ENCODE assay signal across 35 cellular contexts in the genomic region with DNA sequence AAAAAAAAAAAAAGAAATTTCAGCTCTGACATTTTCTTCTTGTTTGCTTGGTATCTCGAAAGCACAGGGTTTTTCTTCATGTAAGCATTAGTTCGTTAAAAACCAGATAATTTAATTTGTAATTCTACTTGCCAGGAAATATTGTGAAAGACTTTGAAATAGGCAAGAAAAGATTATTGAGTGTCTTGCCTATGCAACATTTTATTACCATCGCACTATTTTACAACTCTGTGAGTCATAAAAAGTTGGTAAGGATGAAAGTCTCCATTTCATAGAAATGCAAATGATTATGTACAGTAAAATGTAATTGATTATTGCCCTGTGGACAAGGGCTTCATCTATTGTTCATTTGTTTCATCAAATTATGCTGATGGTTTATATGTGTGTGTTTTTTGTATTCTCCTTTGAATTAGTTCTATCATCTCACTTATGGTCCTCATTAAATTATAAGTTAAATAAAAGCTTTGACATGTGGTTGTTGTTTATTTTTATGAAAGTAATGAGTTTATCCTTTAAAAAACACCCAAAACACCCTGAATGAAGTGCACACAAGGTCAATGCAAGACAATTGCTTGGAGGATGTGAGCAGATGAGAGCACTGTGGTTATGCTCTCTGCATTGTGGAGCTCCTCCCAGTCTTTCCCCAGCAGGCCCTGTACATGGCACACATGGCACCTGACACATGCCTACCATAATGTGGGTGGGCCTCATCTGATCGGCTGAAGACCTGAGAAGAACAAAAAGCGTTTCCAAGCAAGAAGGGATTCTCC.
"Had no signal": no experiment of that assay in that cellular context is flagged by ENCODE, and none has a peak within 500 bp of the region (broad histone marks: within the 10 kb centered on the region; RNA-seq: fewer than 3 reads in every experiment).

No MANE protein-coding gene starts in this region.

- H3K4me3 Mint-ChIP-seq: activated CD4-positive, alpha-beta memory T cell treated with anti-CD3 and anti-CD28 coated beads for 36 hours; activated naive CD4-positive, alpha-beta T cell treated with anti-CD3 and anti-CD28 coated beads for 36 hours; activated naive CD8-positive, alpha-beta T cell treated with anti-CD3 and anti-CD28 coated beads for 36 hours; activated T-helper 1 cell treated with anti-CD3 and anti-CD28 coated beads, Interleukin-12 subunit alpha, Interleukin-12 subunit beta, Interleukin-2, Interleukin-4 antibody, amounts not matched to agents 30 ng/mL and 10 ng/mL and 1 ng/mL, durations not matched to agents 14 hours and 24 hours and 36 hours; brain; effector memory CD8-positive, alpha-beta T cell; nephron; stimulated activated naive B cell treated with anti-CD40 and anti-IgM and Interleukin-4, amounts not matched to agents 10 μg/mL and 1 μg/mL and 100 μg/mL, for 72 hours; T-helper 17 cell had no signal

- H3K9me3 ChIP-seq: adrenal gland, gastrocnemius medialis, neutrophil, ovary, thyroid gland had no signal

- H3K27me3 Mint-ChIP-seq: stimulated activated naive B cell treated with anti-CD40 and anti-IgM and Interleukin-4, amounts not matched to agents 10 μg/mL and 1 μg/mL and 100 μg/mL, for 72 hours; T-helper 17 cell had no signal

- H3K4me2 ChIP-seq: smooth muscle cell had no signal

- H3K36me3 Mint-ChIP-seq: activated naive CD8-positive, alpha-beta T cell treated with anti-CD3 and anti-CD28 coated beads for 36 hours; brain; stimulated activated naive B cell treated with anti-CD40 and anti-IgM and Interleukin-4, amounts not matched to agents 10 μg/mL and 1 μg/mL and 100 μg/mL, for 72 hours had no signal

- H3K4me1 ChIP-seq: adrenal gland, gastrocnemius medialis, psoas muscle, sigmoid colon, stomach, thyroid gland, upper lobe of left lung had no signal

- H3K27ac Mint-ChIP-seq: activated CD4-positive, alpha-beta memory T cell treated with anti-CD3 and anti-CD28 coated beads for 36 hours; activated naive CD4-positive, alpha-beta T cell treated with anti-CD3 and anti-CD28 coated beads for 36 hours; activated naive CD8-positive, alpha-beta T cell treated with anti-CD3 and anti-CD28 coated beads for 36 hours; activated T-helper 1 cell treated with anti-CD3 and anti-CD28 coated beads, Interleukin-12 subunit alpha, Interleukin-12 subunit beta, Interleukin-2, Interleukin-4 antibody, amounts not matched to agents 30 ng/mL and 10 ng/mL and 1 ng/mL, durations not matched to agents 14 hours and 24 hours and 36 hours; brain; effector memory CD8-positive, alpha-beta T cell; stimulated activated naive B cell treated with anti-CD40 and anti-IgM and Interleukin-4, amounts not matched to agents 10 μg/mL and 1 μg/mL and 100 μg/mL, for 72 hours; T-helper 17 cell had no signal

- H3K4me1 Mint-ChIP-seq: activated naive CD8-positive, alpha-beta T cell treated with anti-CD3 and anti-CD28 coated beads for 36 hours; brain; nephron; stimulated activated naive B cell treated with anti-CD40 and anti-IgM and Interleukin-4, amounts not matched to agents 10 μg/mL and 1 μg/mL and 100 μg/mL, for 72 hours; T-helper 17 cell had no signal

- H3K27ac ChIP-seq: adrenal gland, cardiac muscle cell, gastrocnemius medialis, neutrophil, ovary, psoas muscle, sigmoid colon, stomach, thyroid gland, upper lobe of left lung, WERI-Rb-1 had no signal

- DNase-seq: activated CD4-positive, alpha-beta memory T cell treated with anti-CD3 and anti-CD28 coated beads for 36 hours; activated CD4-positive, alpha-beta T cell treated with anti-CD3 and anti-CD28 coated beads for 48 hours; activated CD8-positive, alpha-beta memory T cell treated with anti-CD3 and anti-CD28 coated beads, Interleukin-2, amount 50 U/mL, for 4 hours; activated effector memory CD4-positive, alpha-beta T cell treated with anti-CD3 and anti-CD28 coated beads, Interleukin-2, amount 50 U/mL, for 16 hours; activated naive CD4-positive, alpha-beta T cell treated with anti-CD3 and anti-CD28 coated beads for 36 hours; activated naive CD8-positive, alpha-beta T cell treated with anti-CD3 and anti-CD28 coated beads for 36 hours; activated T-cell treated with anti-CD3 and anti-CD28 coated beads, Interleukin-2, amount 50 U/mL, for 1 hour; adrenal gland; aorta; cortex of kidney; effector memory CD8-positive, alpha-beta T cell; gastrocnemius medialis; glutamatergic neuron; left cardiac atrium; left ventricle myocardium superior; ovary; psoas muscle; sigmoid colon; stimulated activated CD4-positive, alpha-beta T cell treated with anti-CD3 and anti-CD28 coated beads, Interleukin-2, amount 100 ng/mL, for 24 hours; stimulated activated naive B cell treated with anti-CD40 and anti-IgM and Interleukin-4, amounts not matched to agents 10 μg/mL and 1 μg/mL and 100 μg/mL, for 72 hours; stomach; T-helper 17 cell; T1000; thyroid gland; upper lobe of left lung; WERI-Rb-1 had no signal

- ATAC-seq: activated CD4-positive, CD25-positive, alpha-beta regulatory T cell treated with anti-CD3 and anti-CD28 coated beads, Interleukin-2, amount 50 U/mL, for 24 hours; effector memory CD8-positive, alpha-beta T cell; gastrocnemius medialis; left cardiac atrium; psoas muscle; stimulated activated naive B cell treated with anti-CD40 and anti-IgM and Interleukin-4, amounts not matched to agents 10 μg/mL and 1 μg/mL and 100 μg/mL, for 72 hours; T-helper 17 cell had no signal

- FAIRE-seq: endothelial cell of umbilical vein, keratinocyte had no signal

- H3K36me3 ChIP-seq: adrenal gland, cardiac muscle cell, gastrocnemius medialis, neutrophil, ovary, sigmoid colon, stomach, thyroid gland, upper lobe of left lung, WERI-Rb-1 had no signal

- H3K27me3 ChIP-seq: adrenal gland, cardiac muscle cell, gastrocnemius medialis, neutrophil, ovary, sigmoid colon, stomach, thyroid gland, upper lobe of left lung had no signal

- H3K4me3 ChIP-seq: adrenal gland, cardiac muscle cell, gastrocnemius medialis, ovary, psoas muscle, sigmoid colon, smooth muscle cell, stomach, thyroid gland, upper lobe of left lung had no signal
